In the genomic region with DNA sequence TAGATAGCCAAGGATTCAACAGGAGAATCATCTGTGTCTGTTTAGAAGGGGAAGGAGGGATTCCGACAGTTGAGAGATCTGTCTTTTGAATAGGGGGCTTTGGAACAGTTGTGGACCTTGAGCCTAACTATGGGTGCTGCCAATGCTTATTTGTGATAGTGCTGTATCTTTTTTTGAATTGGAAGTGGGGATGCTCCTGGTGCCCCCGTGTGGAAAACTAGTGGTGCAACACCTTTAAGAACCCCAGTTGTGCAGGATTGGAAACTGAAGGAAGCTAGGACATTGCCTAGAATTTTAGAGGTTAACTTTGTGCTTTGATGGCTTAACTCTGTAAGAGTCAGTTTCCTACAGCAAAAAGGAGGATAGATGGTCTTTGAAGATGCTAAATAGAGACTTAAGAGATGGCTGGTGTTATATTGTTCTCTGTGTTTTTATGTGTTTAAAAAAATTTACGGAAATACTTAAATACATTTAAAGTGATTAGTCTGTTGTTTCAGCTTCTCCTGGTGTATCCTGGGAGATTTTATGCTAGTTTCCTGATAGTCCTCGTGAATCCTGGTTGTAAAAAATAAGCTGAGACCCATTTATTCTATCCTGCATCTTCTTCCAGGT, we compare ENCODE assay signal across 8 cellular contexts.
A peak's percentile ranks its signal among the peaks of the same experiment; 100 is the strongest.
DNase-seq lines count a peak whose midpoint lies in the region; ATAC-seq, FAIRE-seq and TF ChIP-seq lines count a peak whose summit lies in the region.

No MANE protein-coding gene starts in this region.

- no peaks in the 10 kb centered on the region for H3K9me3 Mint-ChIP-seq in Calu3 (ENCODE audit: low read depth, unreplicated experiment)

- TF ChIP-seq CTCF in Calu3 (IDR thresholded peaks at IDR 0.05; ENCODE audit: unreplicated experiment) (peak; percentile 72), spleen (IDR thresholded peaks at IDR 0.05 in 8 of 11, conservative IDR thresholded peaks at IDR 0.05 in 3 of 11) (peak; percentile 16 to 75 (median 66))

- peaks cover 67% of the 10 kb centered on the region for H3K36me3 Mint-ChIP-seq in Calu3 (ENCODE audit: insufficient read depth, unreplicated experiment)

- no peaks in the 10 kb centered on the region for H3K9me3 ChIP-seq in spleen

- H3K4me1 ChIP-seq in spleen, result peaks cover 14 to 66% (median 33%) of the 10 kb centered on the region in 6 donors

- 50 to 62% (median 57%) methylated on average over 4 of the region's 4 CpGs for WGBS in spleen, 5 donors

- intact Hi-C loops in Calu3 (cut with micrococcal nuclease; ENCODE audit: unreplicated experiment), result loop anchor here (1.0 to 2.0 kb wide), 4 partner anchors 72 to 195 kb away; no protein-coding TSS in a partner anchor
- intact Hi-C loops in spleen (cut with DNase I; ENCODE audit: low total_unique reads), result loop anchor here (5.0 kb wide), 1 partner anchor 194 kb away; no protein-coding TSS in a partner anchor

- BruUV-seq in Calu3 (replicated peaks; lab: Mats Ljungman, UMichigan), result no TSS peak

- peak overlapping the region; percentile 95 for H3K27ac Mint-ChIP-seq in Calu3 (ENCODE audit: unreplicated experiment)

- no peak overlapping the region for H3K4me3 Mint-ChIP-seq in Calu3 (ENCODE audit: low read depth, unreplicated experiment)

- H3K27me3 ChIP-seq in spleen (replicated peaks in 1 of 7), result no peaks in the 10 kb centered on the region

- TF ChIP-seq POLR2A in spleen (IDR thresholded peaks at IDR 0.05), result no peak

- peaks cover 58% of the 10 kb centered on the region for H3K4me1 Mint-ChIP-seq in Calu3 (ENCODE audit: low read depth, unreplicated experiment)

- peak; percentile 60 for FAIRE-seq in RCC 7860 (lab: Jason Lieb, UNC)

- H3K4me3 ChIP-seq in spleen, result no peak overlapping the region

- no peak for ATAC-seq in GM21447 (IDR thresholded peaks at IDR 0.05; ENCODE audit: unreplicated experiment)
- no peak for ATAC-seq in HG03196 (IDR thresholded peaks at IDR 0.05; ENCODE audit: unreplicated experiment)

- peaks cover 0 to 54% (median 17%) of the 10 kb centered on the region in 6 donors for H3K36me3 ChIP-seq in spleen

- DNase-seq in Calu3 (peak; percentile 69), HK-2 (ENCODE audit: unreplicated experiment) (peak; percentile 45), RCC 7860 (ENCODE audit: low spot score) (peak; percentile 58), anterior cingulate cortex (lab: John Stamatoyannopoulos, UW) (peak in 33 of 58 donors; percentile 3 to 57 (median 13)), hippocampal formation (lab: John Stamatoyannopoulos, UW) (peak; percentile 34 to 44), spleen (no peak)

- H3K27ac ChIP-seq in spleen, result no peak overlapping the region

- CTCF ChIA-PET in Calu3 (lab: Charles Lee), result interaction anchor here (0.6 to 3.2 kb wide), 17 partner anchors 8 to 195 kb away, joined by 3 to 13 read pairs (median 5); partner anchors contain the start of gene VCL

- H3K27me3 Mint-ChIP-seq in Calu3 (ENCODE audit: unreplicated experiment), result no peaks in the 10 kb centered on the region
